ENCODE assay signal across 8 cellular contexts in the genomic region with DNA sequence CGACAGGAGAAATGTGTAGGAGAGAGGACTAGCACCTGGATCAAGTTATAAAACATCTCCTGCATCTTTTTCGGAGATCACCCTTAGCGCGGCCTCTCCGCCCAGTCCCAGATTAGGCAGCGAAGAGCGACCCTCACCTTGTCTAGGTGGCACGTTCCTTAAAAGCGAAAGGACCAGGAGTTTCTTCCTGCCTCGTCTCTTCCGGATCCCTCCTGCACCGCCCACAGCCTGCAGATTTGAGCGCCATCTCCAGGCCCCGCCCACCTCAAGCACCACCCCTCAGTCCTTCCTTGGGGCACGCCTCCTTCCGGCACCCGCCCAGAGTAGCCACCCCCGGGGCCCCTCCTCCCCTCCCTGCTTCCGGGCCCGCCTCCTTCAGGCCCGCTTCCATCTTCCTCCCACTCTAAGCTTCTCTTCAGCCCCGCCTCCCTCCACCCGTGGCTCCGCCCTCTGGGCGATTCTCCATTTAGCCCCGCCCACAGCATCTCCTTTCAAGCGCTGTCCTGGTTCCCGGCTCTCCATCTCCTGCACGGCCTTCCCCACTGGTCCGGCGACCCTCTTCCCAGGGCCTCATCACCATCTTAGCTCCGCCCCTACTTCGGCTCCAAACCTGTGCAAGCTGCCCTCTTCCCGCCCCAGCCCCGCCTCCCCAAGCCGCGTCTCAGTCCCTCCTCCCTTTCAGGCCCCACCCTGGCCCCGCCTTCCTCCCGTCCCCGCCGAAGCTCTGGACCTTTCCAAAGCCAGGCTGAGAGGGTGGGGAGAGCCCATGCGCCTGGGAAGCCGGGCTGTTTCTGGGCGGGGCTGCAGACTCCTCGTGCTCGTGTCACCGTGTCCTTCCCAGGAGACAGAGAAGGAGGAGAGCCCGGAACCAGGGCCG. TPM values are rescaled to one million over a fixed set of nuclear protein-coding genes. Genes with fewer than 3 reads are reported as not detected.
DNase-seq lines count a peak whose midpoint lies in the region; ATAC-seq and TF ChIP-seq lines count a peak whose summit lies in the region.

No MANE protein-coding gene starts in this region.

- TF ChIP-seq RAD21 in Ishikawa (IDR thresholded peaks at IDR 0.05; ENCODE audit: low read depth): no peak

- peaks cover 35% of the 10 kb centered on the region for H3K4me1 ChIP-seq in mucosa of descending colon (ENCODE audit: low read depth)

- no peaks in the 10 kb centered on the region for H3K9me3 ChIP-seq in mucosa of descending colon

- H3K27ac ChIP-seq in epithelial cell of prostate: peak overlapping the region; percentile 92

- ATAC-seq in GM21619 (IDR thresholded peaks at IDR 0.05; ENCODE audit: unreplicated experiment) (peak; percentile 67), mucosa of descending colon (peak; percentile 85)

- H3K4me3 ChIP-seq in mucosa of descending colon: peak overlapping the region; percentile 62

- TF ChIP-seq CTCF in mucosa of descending colon (IDR thresholded peaks at IDR 0.05): no peak

- peak; percentile 98 for DNase-seq in DMS153 treated with DMSO at 0.1 percent for 48 hours (lab: John Stamatoyannopoulos, UW; ENCODE audit: unreplicated experiment)
- peak; percentile 94 for DNase-seq in OCI-M2 (lab: John Stamatoyannopoulos, UW; ENCODE audit: unreplicated experiment)
- DNase-seq in activated T-cell treated with anti-CD3 and anti-CD28 coated beads, Interleukin-2, amount 50 U/mL, for 1 hour: peak; percentile 99
- DNase-seq in epithelial cell of prostate (ENCODE audit: low read depth, low spot score): peak; percentile 91
- DNase-seq in mucosa of descending colon: peak; percentile 99 to 100 (median 100)
- peak; percentile 97 to 99 for DNase-seq in stimulated activated CD8-positive, alpha-beta memory T cell treated with anti-CD3 and anti-CD28 coated beads, Interleukin-4, amount 100 ng/mL, for 1 hour (ENCODE audit: low read depth in 2 of 2, low spot score in 1 of 2)

- peaks cover 7% of the 10 kb centered on the region for H3K36me3 ChIP-seq in mucosa of descending colon (ENCODE audit: low read depth)

- intact Hi-C loops in mucosa of descending colon (cut with DNase I, micrococcal nuclease): no loop called here

- TF ChIP-seq EP300 in Ishikawa (IDR thresholded peaks at IDR 0.05; ENCODE audit: borderline replicate concordance): no peak

TF ChIP-seq in Ishikawa, 13 proteins besides CTCF, POLR2A, EP300 and RAD21:
- 0 out of 2 replicates have a peak, but pooled peaks have one; percentile 45 for TF ChIP-seq EGR1 (IDR thresholded peaks at IDR 0.05)
- TF ChIP-seq TAF1 (IDR thresholded peaks at IDR 0.05; ENCODE audit: low read depth): peak; percentile 84
- TF ChIP-seq, protein P1, sequence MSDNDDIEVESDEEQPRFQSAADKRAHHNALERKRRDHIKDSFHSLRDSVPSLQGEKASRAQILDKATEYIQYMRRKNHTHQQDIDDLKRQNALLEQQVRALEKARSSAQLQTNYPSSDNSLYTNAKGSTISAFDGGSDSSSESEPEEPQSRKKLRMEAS (IDR thresholded peaks at IDR 0.05): peak; percentile 84
- TF ChIP-seq, protein P2, sequence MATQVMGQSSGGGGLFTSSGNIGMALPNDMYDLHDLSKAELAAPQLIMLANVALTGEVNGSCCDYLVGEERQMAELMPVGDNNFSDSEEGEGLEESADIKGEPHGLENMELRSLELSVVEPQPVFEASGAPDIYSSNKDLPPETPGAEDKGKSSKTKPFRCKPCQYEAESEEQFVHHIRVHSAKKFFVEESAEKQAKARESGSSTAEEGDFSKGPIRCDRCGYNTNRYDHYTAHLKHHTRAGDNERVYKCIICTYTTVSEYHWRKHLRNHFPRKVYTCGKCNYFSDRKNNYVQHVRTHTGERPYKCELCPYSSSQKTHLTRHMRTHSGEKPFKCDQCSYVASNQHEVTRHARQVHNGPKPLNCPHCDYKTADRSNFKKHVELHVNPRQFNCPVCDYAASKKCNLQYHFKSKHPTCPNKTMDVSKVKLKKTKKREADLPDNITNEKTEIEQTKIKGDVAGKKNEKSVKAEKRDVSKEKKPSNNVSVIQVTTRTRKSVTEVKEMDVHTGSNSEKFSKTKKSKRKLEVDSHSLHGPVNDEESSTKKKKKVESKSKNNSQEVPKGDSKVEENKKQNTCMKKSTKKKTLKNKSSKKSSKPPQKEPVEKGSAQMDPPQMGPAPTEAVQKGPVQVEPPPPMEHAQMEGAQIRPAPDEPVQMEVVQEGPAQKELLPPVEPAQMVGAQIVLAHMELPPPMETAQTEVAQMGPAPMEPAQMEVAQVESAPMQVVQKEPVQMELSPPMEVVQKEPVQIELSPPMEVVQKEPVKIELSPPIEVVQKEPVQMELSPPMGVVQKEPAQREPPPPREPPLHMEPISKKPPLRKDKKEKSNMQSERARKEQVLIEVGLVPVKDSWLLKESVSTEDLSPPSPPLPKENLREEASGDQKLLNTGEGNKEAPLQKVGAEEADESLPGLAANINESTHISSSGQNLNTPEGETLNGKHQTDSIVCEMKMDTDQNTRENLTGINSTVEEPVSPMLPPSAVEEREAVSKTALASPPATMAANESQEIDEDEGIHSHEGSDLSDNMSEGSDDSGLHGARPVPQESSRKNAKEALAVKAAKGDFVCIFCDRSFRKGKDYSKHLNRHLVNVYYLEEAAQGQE (IDR thresholded peaks at IDR 0.05; ENCODE audit: low read depth): no peak
- TF ChIP-seq YY1 (IDR thresholded peaks at IDR 0.05; ENCODE audit: low read depth): 0 out of 2 replicates have a peak, but pooled peaks have one; percentile 8

RNA-seq across cellular contexts. Expression of gene RALY, which starts 0.6 kb away (rescaled TPM):
- 100 to 1,000 TPM; 152 to 229 (median 215) TPM for total RNA-seq in mucosa of descending colon

Comparison
In these comparisons a context has a peak if more than half of its experiments do, and no peak if none do; other contexts are left out.
1. Peak in every context shown above with its lines: DNase-seq, ATAC-seq, H3K4me3 ChIP-seq and H3K27ac ChIP-seq.